8 cellular contexts compared by ENCODE assay signal in the genomic region with DNA sequence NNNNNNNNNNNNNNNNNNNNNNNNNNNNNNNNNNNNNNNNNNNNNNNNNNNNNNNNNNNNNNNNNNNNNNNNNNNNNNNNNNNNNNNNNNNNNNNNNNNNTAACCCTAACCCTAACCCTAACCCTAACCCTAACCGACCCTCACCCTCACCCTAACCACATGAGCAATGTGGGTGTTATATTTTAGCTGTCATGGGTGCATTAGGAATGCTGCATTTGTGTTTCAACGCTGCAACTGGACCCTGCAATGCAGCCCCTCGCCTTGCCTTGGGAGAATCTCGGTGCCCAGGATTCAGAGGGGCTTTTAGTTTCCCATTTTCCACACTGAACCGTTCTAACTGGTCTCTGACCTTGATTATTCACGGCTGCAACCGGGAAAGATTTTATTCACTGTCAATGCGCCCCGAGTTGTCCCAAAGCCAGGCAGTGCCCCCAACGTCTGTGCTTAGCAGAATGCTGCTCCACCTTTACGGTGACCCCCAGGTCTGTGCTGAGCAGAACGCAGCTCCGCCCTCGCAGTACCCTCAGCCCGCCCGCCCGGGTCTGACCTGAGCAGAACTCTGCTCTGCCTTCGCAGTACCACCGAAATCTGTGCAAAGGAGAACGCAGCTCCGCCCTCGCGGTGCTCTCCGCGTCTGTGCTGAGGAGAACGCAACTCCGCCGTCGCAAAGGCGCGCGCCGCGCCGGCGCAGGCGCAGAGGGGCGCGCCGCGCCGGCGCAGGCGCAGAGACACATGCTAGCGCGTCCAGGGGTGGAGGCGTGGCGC. TPM values are rescaled to one million over a fixed set of nuclear protein-coding genes. Genes with fewer than 3 reads are reported as not detected.
DNase-seq lines count a peak whose midpoint lies in the region; ATAC-seq and TF ChIP-seq lines count a peak whose summit lies in the region.

No MANE protein-coding gene starts in this region.

- TF ChIP-seq EP300 in stomach (IDR thresholded peaks at IDR 0.05), result no peak

- H3K27ac Mint-ChIP-seq in activated naive CD4-positive, alpha-beta T cell treated with anti-CD3 and anti-CD28 coated beads for 36 hours, result no peak overlapping the region
- no peak overlapping the region for H3K27ac Mint-ChIP-seq in activated B cell treated with CpG ODN at 0.5 μM for 24 hours

- POLR2A ChIA-PET in activated B cell treated with CpG ODN at 0.5 μM for 24 hours (lab: Charles Lee), result no interaction called here

- no peaks in the 10 kb centered on the region for H3K4me1 Mint-ChIP-seq in activated naive CD4-positive, alpha-beta T cell treated with anti-CD3 and anti-CD28 coated beads for 36 hours (ENCODE audit: low read depth)
- no peaks in the 10 kb centered on the region for H3K4me1 Mint-ChIP-seq in activated B cell treated with CpG ODN at 0.5 μM for 24 hours

- TF ChIP-seq CTCF in activated B cell treated with CpG ODN at 0.5 μM for 24 hours (IDR thresholded peaks at IDR 0.05) (no peak), stomach (IDR thresholded peaks at IDR 0.05) (no peak)

- H3K4me3 Mint-ChIP-seq in activated naive CD4-positive, alpha-beta T cell treated with anti-CD3 and anti-CD28 coated beads for 36 hours, result peak overlapping the region; percentile 62
- peak overlapping the region; percentile 60 for H3K4me3 Mint-ChIP-seq in activated B cell treated with CpG ODN at 0.5 μM for 24 hours

- CTCF ChIA-PET in activated naive CD4-positive, alpha-beta T cell treated with anti-CD3 and anti-CD28 coated beads for 36 hours (lab: Charles Lee), result no interaction called here
- CTCF ChIA-PET in activated B cell treated with CpG ODN at 0.5 μM for 24 hours (lab: Charles Lee), result no interaction called here

- H3K4me1 ChIP-seq in right cardiac atrium (ENCODE audit: control insufficient read depth, insufficient read depth, low read length) (no peaks in the 10 kb centered on the region), stomach (no peaks in the 10 kb centered on the region), SJCRH30 (no peaks in the 10 kb centered on the region)

- H3K27ac ChIP-seq in right cardiac atrium (ENCODE audit: low read length) (no peak overlapping the region), stomach (no peak overlapping the region), SJCRH30 (no peak overlapping the region)

- intact Hi-C loops in activated naive CD4-positive, alpha-beta T cell treated with anti-CD3 and anti-CD28 coated beads for 36 hours (cut with micrococcal nuclease), result no loop called here
- intact Hi-C loops in activated B cell treated with CpG ODN at 0.5 μM for 24 hours (cut with micrococcal nuclease), result no loop called here
- intact Hi-C loops in right cardiac atrium (cut with DNase I), result no loop called here
- intact Hi-C loops in stomach (cut with DNase I; ENCODE audit: low total_unique reads), result no loop called here

- TF ChIP-seq POLR2A in stomach (IDR thresholded peaks at IDR 0.05), result no peak

- DNase-seq in activated naive CD4-positive, alpha-beta T cell treated with anti-CD3 and anti-CD28 coated beads for 36 hours, result peak; percentile 18
- no peak for DNase-seq in activated naive CD4-positive, alpha-beta T cell (lab: John Stamatoyannopoulos, UW)
- DNase-seq in activated B cell treated with CpG ODN at 0.5 μM for 24 hours, result no peak
- DNase-seq in right cardiac atrium, result peak in 1 of 3 donors; percentile 61
- peak; percentile 27 for DNase-seq in stomach
- DNase-seq in SJCRH30, result no peak
- no peak for DNase-seq in cerebellar cortex (ENCODE audit: low spot score)

- ATAC-seq in activated B cell treated with CpG ODN at 0.5 μM for 24 hours (ENCODE audit: low read depth), result peak; percentile 93
- peak; percentile 91 to 93 for ATAC-seq in right cardiac atrium
- ATAC-seq in GM21619 (IDR thresholded peaks at IDR 0.05; ENCODE audit: unreplicated experiment), result no peak

- H3K4me3 ChIP-seq in right cardiac atrium (ENCODE audit: low read length), result no peak overlapping the region
- H3K4me3 ChIP-seq in stomach, result no peak overlapping the region
- no peak overlapping the region for H3K4me3 ChIP-seq in SJCRH30

- H3K27me3 ChIP-seq in right cardiac atrium (ENCODE audit: control insufficient read depth, insufficient read depth) (no peaks in the 10 kb centered on the region), stomach (no peaks in the 10 kb centered on the region), SJCRH30 (no peaks in the 10 kb centered on the region)

- H3K36me3 ChIP-seq in stomach (no peaks in the 10 kb centered on the region), SJCRH30 (no peaks in the 10 kb centered on the region)

- H3K9me3 ChIP-seq in right cardiac atrium (ENCODE audit: control insufficient read depth, low read length) (no peaks in the 10 kb centered on the region), stomach (no peaks in the 10 kb centered on the region), SJCRH30 (replicated peaks) (no peaks in the 10 kb centered on the region)

- WGBS in right cardiac atrium, result 72% methylated on average over 48 of the region's 48 CpGs
- 32 to 87% (median 69%) methylated on average over 5 to 48 of the region's 48 CpGs for WGBS in stomach, 5 donors

- H3K27me3 Mint-ChIP-seq in activated naive CD4-positive, alpha-beta T cell treated with anti-CD3 and anti-CD28 coated beads for 36 hours (ENCODE audit: low read depth), result no peaks in the 10 kb centered on the region
- no peaks in the 10 kb centered on the region for H3K27me3 Mint-ChIP-seq in activated B cell treated with CpG ODN at 0.5 μM for 24 hours

- H3K36me3 Mint-ChIP-seq in activated naive CD4-positive, alpha-beta T cell treated with anti-CD3 and anti-CD28 coated beads for 36 hours (ENCODE audit: low read depth), result no peaks in the 10 kb centered on the region
- H3K36me3 Mint-ChIP-seq in activated B cell treated with CpG ODN at 0.5 μM for 24 hours (ENCODE audit: low read depth), result no peaks in the 10 kb centered on the region

- peaks cover 5% of the 10 kb centered on the region for H3K9me3 Mint-ChIP-seq in activated naive CD4-positive, alpha-beta T cell treated with anti-CD3 and anti-CD28 coated beads for 36 hours
- H3K9me3 Mint-ChIP-seq in activated B cell treated with CpG ODN at 0.5 μM for 24 hours, result no peaks in the 10 kb centered on the region

RNA-seq across cellular contexts. Expression of gene POLR3K, which starts 43.3 kb away (rescaled TPM):
- 10 to 100 TPM; 38.2 to 40.9 TPM for total RNA-seq in activated naive CD4-positive, alpha-beta T cell treated with anti-CD3 and anti-CD28 coated beads for 36 hours
- total RNA-seq in activated B cell treated with CpG ODN at 0.5 μM for 24 hours (26.5 and 30.6 TPM in 2 replicates), right cardiac atrium (10 to 100 TPM in 3 of 4 donors, 1 to 10 TPM in 1; 9.8 to 13.4 (median 11.6) TPM), stomach (1 to 10 TPM in 3 of 5 donors, not detected in 2; 2.2 to 5.5 (median 3.6) TPM)
- polyA plus RNA-seq in right cardiac atrium (11.2 TPM), stomach (10 to 100 TPM; 10.7 to 13.3 (median 10.9) TPM)
- total RNA-seq in SJCRH30 (2014; rRNA removed; shearing (Covaris generic)), result 20.9 and 24.3 TPM in 2 replicates

RNA-seq across cellular contexts. Expression of gene SNRNP25, which starts 43.5 kb away (rescaled TPM):
- total RNA-seq in activated naive CD4-positive, alpha-beta T cell treated with anti-CD3 and anti-CD28 coated beads for 36 hours, result 10 to 100 TPM; 38.0 to 38.6 TPM
- 34.9 and 36.6 TPM in 2 replicates for total RNA-seq in activated B cell treated with CpG ODN at 0.5 μM for 24 hours
- total RNA-seq in right cardiac atrium, result 10 to 100 TPM; 54.8 to 71.4 (median 62.3) TPM
- polyA plus RNA-seq in right cardiac atrium, result 108 TPM
- total RNA-seq in stomach, result 10 to 100 TPM in 3 of 5 donors, 1 to 10 TPM in 2; 2.3 to 22.9 (median 11.9) TPM
- 10 to 100 TPM; 30.2 to 40.2 (median 34.4) TPM for polyA plus RNA-seq in stomach
- total RNA-seq in SJCRH30 (2014; rRNA removed; shearing (Covaris generic)), result 60.7 and 63.4 TPM in 2 replicates

Comparison
In these comparisons a context has a peak if more than half of its experiments do, and no peak if none do; other contexts are left out.
1. DNase-seq: peak in activated naive CD4-positive, alpha-beta T cell treated with anti-CD3 and anti-CD28 coated beads for 36 hours (single experiment) and stomach (single experiment); none in activated naive CD4-positive, alpha-beta T cell (0 of 4), activated B cell treated with CpG ODN at 0.5 μM for 24 hours (single experiment), SJCRH30 (0 of 2) and cerebellar cortex (single experiment).